Comparison of ENCODE assay signal across 24 cellular contexts in the genomic region with DNA sequence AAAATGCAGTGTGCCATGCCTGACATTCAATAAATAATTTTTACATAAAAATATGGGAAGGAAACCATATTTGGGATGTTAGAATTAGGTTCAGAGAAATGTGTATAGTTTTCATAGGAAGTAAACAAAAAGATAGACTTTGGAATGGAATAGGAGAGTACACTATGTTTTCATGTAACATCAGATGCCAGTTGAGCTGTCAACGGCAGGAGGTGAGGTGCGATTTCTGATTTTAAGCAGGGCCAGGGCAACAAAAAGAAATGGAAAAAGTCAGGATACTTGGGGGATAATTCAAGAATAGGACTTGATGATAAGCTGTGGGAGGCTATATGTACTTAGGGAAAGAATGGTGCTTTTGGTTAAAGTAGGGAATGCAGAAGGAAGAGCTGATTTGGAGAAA.
"Had no signal": no experiment of that assay in that cellular context is flagged by ENCODE, and none has a peak within 500 bp of the region (broad histone marks: within the 10 kb centered on the region; RNA-seq: fewer than 3 reads in every experiment).

No MANE protein-coding gene starts in this region.

- ATAC-seq: lower lobe of right lung; naive thymus-derived CD8-positive, alpha-beta T cell; right lobe of liver; stimulated activated naive B cell treated with anti-CD40 and anti-IgM and Interleukin-4, amounts not matched to agents 10 μg/mL and 1 μg/mL and 100 μg/mL, for 72 hours; stimulated activated naive CD8-positive, alpha-beta T cell treated with anti-CD3 and anti-CD28 coated beads, Interleukin-15, Interleukin-2, amounts not matched to agents 100 U/mL and 50 U/mL, for 24 hours had no signal

- DNase-seq: head of caudate nucleus; hypothalamus; immature natural killer cell; kidney; lower lobe of right lung; mammary epithelial cell; mesenchymal stem cell; naive thymus-derived CD8-positive, alpha-beta T cell; occipital lobe; ovary; right lobe of liver; stimulated activated CD4-positive, alpha-beta T cell treated with anti-CD3 and anti-CD28 coated beads, Interleukin-12 subunit alpha, Interleukin-12 subunit beta, amount 100 ng/mL, for 4 hours; stimulated activated CD4-positive, alpha-beta T cell treated with anti-CD3 and anti-CD28 coated beads, Interleukin-15, amount 100 ng/mL, for 24 hours; stimulated activated CD4-positive, alpha-beta T cell treated with anti-CD3 and anti-CD28 coated beads, Interleukin-2, amount 100 ng/mL, for 24 hours; stimulated activated CD4-positive, alpha-beta T cell treated with anti-CD3 and anti-CD28 coated beads, Interleukin-4, amount 100 ng/mL, for 1 hour; stimulated activated naive B cell treated with anti-CD40 and anti-IgM and Interleukin-4, amounts not matched to agents 10 μg/mL and 1 μg/mL and 100 μg/mL, for 72 hours; stimulated activated naive CD8-positive, alpha-beta T cell treated with anti-CD3 and anti-CD28 coated beads, Interleukin-15, Interleukin-2, amounts not matched to agents 100 U/mL and 50 U/mL, for 24 hours; stomach; testis; thyroid gland; transverse colon; upper lobe of left lung had no signal

- H3K4me1 ChIP-seq: lower lobe of right lung, right lobe of liver, stomach, testis, thyroid gland, upper lobe of left lung, vagina had no signal

- H3K27me3 ChIP-seq: ovary, right lobe of liver, stomach, testis, thyroid gland, transverse colon, upper lobe of left lung, vagina had no signal

- H3K36me3 ChIP-seq: lower lobe of right lung, ovary, right lobe of liver, stomach, thyroid gland, transverse colon, upper lobe of left lung, vagina had no signal

- H3K27ac ChIP-seq: lower lobe of right lung, ovary, right lobe of liver, skin epidermis, stomach, testis, thyroid gland, transverse colon, upper lobe of left lung, vagina had no signal

- H3K4me3 ChIP-seq: lower lobe of right lung, ovary, right lobe of liver, skin epidermis, stomach, testis, thyroid gland, transverse colon, upper lobe of left lung, vagina had no signal

- H3K9me3 ChIP-seq: lower lobe of right lung, ovary, right lobe of liver, stomach, testis, thyroid gland, transverse colon, upper lobe of left lung, vagina had no signal
